12 cellular contexts compared by ENCODE assay signal in the genomic region with DNA sequence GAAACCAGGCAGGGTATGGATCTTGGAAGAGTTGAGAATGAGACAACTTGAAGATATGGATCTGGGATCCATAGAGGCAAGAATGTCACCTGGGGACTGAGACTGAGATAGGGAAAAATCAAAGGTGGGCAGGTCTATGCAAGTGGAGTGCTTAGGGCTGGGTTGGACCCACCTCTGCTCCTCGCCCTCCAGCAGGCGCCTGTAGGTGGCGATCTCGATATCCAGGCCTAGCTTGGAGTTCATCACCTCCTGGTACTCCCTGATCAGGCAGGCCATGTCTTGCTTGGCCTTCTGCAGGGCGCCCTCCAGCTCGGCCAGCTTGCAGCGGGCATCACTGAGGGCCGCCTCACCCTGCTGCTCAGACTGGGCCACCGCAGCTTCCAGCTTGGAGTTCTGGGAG. TPM values are rescaled to one million over a fixed set of nuclear protein-coding genes. Genes with fewer than 3 reads are reported as not detected.
A peak's percentile ranks its signal among the peaks of the same experiment; 100 is the strongest.
DNase-seq lines count a peak whose midpoint lies in the region; TF ChIP-seq lines count a peak whose summit lies in the region.
"Not testable (repeated sequence)": the region's sequence is repeated elsewhere in the genome, so short reads cannot be mapped to it uniquely, and the experiment has no call there.
"Had no signal": no experiment of that assay in that cellular context is flagged by ENCODE, and none has a peak within 500 bp of the region (broad histone marks: within the 10 kb centered on the region; RNA-seq: fewer than 3 reads in every experiment).

No MANE protein-coding gene starts in this region.

- not testable (repeated sequence) for H3K27ac Mint-ChIP-seq in endodermal cell

- not testable (repeated sequence) for H3K9me3 Mint-ChIP-seq in endodermal cell

- not testable (repeated sequence) for H3K4me1 ChIP-seq in MM.1S (ENCODE audit: low read length); endodermal cell (ENCODE audit: control insufficient read depth, insufficient read depth, low read length)

- not testable (repeated sequence) for H3K36me3 ChIP-seq in MM.1S (replicated peaks; ENCODE audit: insufficient read depth, low read length); endodermal cell (ENCODE audit: control insufficient read depth, insufficient read depth, low read length)

- H3K4me3 ChIP-seq in GM12875 (ENCODE audit: low read depth, low read length); MM.1S (ENCODE audit: low read length); endodermal cell (ENCODE audit: low read length): not testable (repeated sequence)

- H2AFZ ChIP-seq in MM.1S (ENCODE audit: low read length) = not testable (repeated sequence)

- not testable (repeated sequence) for H3K9me3 ChIP-seq in MM.1S (replicated peaks; ENCODE audit: insufficient read depth, low read length); endodermal cell (ENCODE audit: control insufficient read depth, low read length)

- 18 to 51% methylated on average over 2 to 8 of the region's 9 CpGs for WGBS in endodermal cell (ENCODE audit: insufficient coverage in 1 of 2, insufficient read length in 1 of 2), 2 experiments

- peak; percentile 64; the same call in 1 of the 2 replicates for TF ChIP-seq CTCF in GM12875 (IDR thresholded peaks at IDR 0.05; ENCODE audit: borderline replicate concordance, insufficient read depth, low read depth, low read length)
- TF ChIP-seq CTCF in MM.1S (IDR thresholded peaks at IDR 0.05; ENCODE audit: low read length) = peak; percentile 34
- TF ChIP-seq CTCF in endodermal cell (conservative IDR thresholded peaks at IDR 0.05) = peak; percentile 78

- in situ Hi-C loops in SK-MEL-5 (cut with HindIII; ENCODE audit: low pct_unique_long_range_greater_than_20kb, low sequenced_read_pairs) = not testable (repeated sequence)

- peak; percentile 12 to 13 for DNase-seq in AML-193 (lab: John Stamatoyannopoulos, UW)
- not testable (repeated sequence) for DNase-seq in MM.1S
- DNase-seq in SK-MEL-5 (ENCODE audit: low read depth, low spot score) = peak; percentile 73
- peak; percentile 56 to 63 for DNase-seq in activated T-cell treated with anti-CD3 and anti-CD28 coated beads, Interleukin-2, amount 50 U/mL, for 48 hours
- peak; percentile 95 for DNase-seq in endodermal cell
- peak; percentile 15 for DNase-seq in left kidney (ENCODE audit: low read depth, low spot score)
- peak; percentile 36 for DNase-seq in stimulated activated CD4-positive, alpha-beta T cell treated with anti-CD3 and anti-CD28 coated beads, Interleukin-4, amount 100 ng/mL, for 1 hour

- H3K27me3 ChIP-seq in MM.1S (replicated peaks; ENCODE audit: insufficient read depth, low read length) = peaks cover 80% of the 10 kb centered on the region
- H3K27me3 ChIP-seq in endodermal cell (ENCODE audit: control insufficient read depth, insufficient read depth, low read length, poor library complexity, severe bottlenecking) = peaks cover 33% of the 10 kb centered on the region

- not testable (repeated sequence) for H3K4me1 Mint-ChIP-seq in endodermal cell

- peaks cover 32% of the 10 kb centered on the region for H3K27me3 Mint-ChIP-seq in endodermal cell (ENCODE audit: insufficient read depth)

- H3K27ac ChIP-seq in MM.1S (ENCODE audit: low read length); endodermal cell (ENCODE audit: low read depth, low read length): not testable (repeated sequence)

- H3K4me3 Mint-ChIP-seq in endodermal cell = not testable (repeated sequence)

- H3F3A ChIP-seq in MM.1S (ENCODE audit: insufficient read depth, low read length) = not testable (repeated sequence)

- not testable (repeated sequence) for H3K36me3 Mint-ChIP-seq in endodermal cell (ENCODE audit: low read depth)

- H3K79me2 ChIP-seq in MM.1S (ENCODE audit: low read length) = not testable (repeated sequence)

- not testable (repeated sequence) for H3K4me2 ChIP-seq in MM.1S (ENCODE audit: low read depth, low read length)

- H3K9ac ChIP-seq in MM.1S (ENCODE audit: low read length); endodermal cell (ENCODE audit: extremely low read depth, low read length, poor library complexity, severe bottlenecking): not testable (repeated sequence)

- not testable (repeated sequence) for H3K9me2 ChIP-seq in MM.1S (replicated peaks; ENCODE audit: insufficient read depth, low read length)

- H4K20me1 ChIP-seq in MM.1S (ENCODE audit: insufficient read depth, low read length) = not testable (repeated sequence)

RNA-seq across cellular contexts. Expression of a gene that starts 5.5 kb away (rescaled TPM):
- total RNA-seq in SK-MEL-5 (2014; rRNA removed; shearing (Covaris generic)) = not detected in 2 replicates
- polyA plus RNA-seq in SK-MEL-5 (2015; cell fraction: cytosol; rRNA removed) = not detected in 2 replicates
- polyA plus RNA-seq in SK-MEL-5 (2015; cell fraction: nucleus; rRNA removed) = not detected in 2 replicates
- not detected for total RNA-seq in endodermal cell
- polyA plus RNA-seq in endodermal cell (2013, experiment 1 of 2) = not detected
- not detected for polyA plus RNA-seq in endodermal cell (2013, experiment 2 of 2)
- total RNA-seq: ascending aorta, lung, Right ventricle myocardium inferior had no signal
- polyA plus RNA-seq: lung had no signal

RNA-seq across cellular contexts. Expression of a gene that starts 24.4 kb away (rescaled TPM):
- 0.16 TPM in 1 of 2 replicates, not detected in the other for total RNA-seq in SK-MEL-5 (2014; rRNA removed; shearing (Covaris generic))
- 0.28 and 0.40 TPM in 2 replicates for polyA plus RNA-seq in SK-MEL-5 (2015; cell fraction: cytosol; rRNA removed)
- polyA plus RNA-seq in SK-MEL-5 (2015; cell fraction: nucleus; rRNA removed) = 0.76 TPM in 1 of 2 replicates, not detected in the other
- not detected for total RNA-seq in endodermal cell
- polyA plus RNA-seq in endodermal cell (2013, experiment 1 of 2) = not detected
- polyA plus RNA-seq in endodermal cell (2013, experiment 2 of 2) = not detected
- total RNA-seq: ascending aorta, Right ventricle myocardium inferior had no signal

RNA-seq across cellular contexts. Expression of a gene that starts 41.3 kb away (rescaled TPM):
- not detected in 2 replicates for total RNA-seq in SK-MEL-5 (2014; rRNA removed; shearing (Covaris generic))
- polyA plus RNA-seq in SK-MEL-5 (2015; cell fraction: cytosol; rRNA removed) = 0.96 and 1.4 TPM in 2 replicates
- not detected in 2 replicates for polyA plus RNA-seq in SK-MEL-5 (2015; cell fraction: nucleus; rRNA removed)
- total RNA-seq in endodermal cell = not detected
- polyA plus RNA-seq in endodermal cell (2013, experiment 1 of 2) = not detected
- polyA plus RNA-seq in endodermal cell (2013, experiment 2 of 2) = not detected
- total RNA-seq: Right ventricle myocardium inferior had no signal

RNA-seq across cellular contexts. Expression of a gene that starts 51.6 kb away (rescaled TPM):
- not detected in 2 replicates for total RNA-seq in SK-MEL-5 (2014; rRNA removed; shearing (Covaris generic))
- not detected in 2 replicates for polyA plus RNA-seq in SK-MEL-5 (2015; cell fraction: cytosol; rRNA removed)
- polyA plus RNA-seq in SK-MEL-5 (2015; cell fraction: nucleus; rRNA removed) = not detected in 2 replicates
- total RNA-seq in endodermal cell = not detected
- polyA plus RNA-seq in endodermal cell (2013, experiment 1 of 2) = not detected
- polyA plus RNA-seq in endodermal cell (2013, experiment 2 of 2) = not detected
- total RNA-seq: ascending aorta, lung, Right ventricle myocardium inferior had no signal
- polyA plus RNA-seq: BJ, lung had no signal
